In the genomic region with DNA sequence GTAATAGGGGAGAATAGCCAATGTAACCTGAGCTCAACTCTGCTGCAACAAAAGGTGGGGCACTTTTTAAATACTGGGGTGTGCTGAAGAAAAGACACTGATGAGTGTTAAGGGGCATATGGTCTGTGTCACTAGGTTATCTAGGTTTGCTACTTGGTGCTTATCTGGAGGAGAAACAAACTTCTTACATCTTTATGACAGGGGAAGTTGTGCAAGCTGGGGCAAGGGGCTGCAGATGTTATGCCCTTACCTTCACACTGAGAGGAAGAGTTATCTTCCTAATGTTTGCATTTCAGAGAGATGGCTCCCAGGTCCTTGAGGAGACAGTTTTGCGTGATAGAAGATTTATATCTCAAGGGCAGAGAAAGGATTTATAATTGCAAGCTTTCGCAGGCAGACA, we compare ENCODE assay signal across 1 cellular context.
TF ChIP-seq lines count a peak whose summit lies in the region.

No MANE protein-coding gene starts in this region.

TF ChIP-seq in GM23338, 12 proteins besides CTCF, POLR2A, EP300 and RAD21 (continued from another document):
- TF ChIP-seq ZNF114 (CRISPR knock-in tag; IDR thresholded peaks at IDR 0.05), result no peak
- TF ChIP-seq EZH2 (IDR thresholded peaks at IDR 0.05; ENCODE audit: low read depth, unreplicated experiment), result no peak
- no peak for TF ChIP-seq EZH2phosphoT487 (IDR thresholded peaks at IDR 0.05; ENCODE audit: unreplicated experiment)
- TF ChIP-seq, protein P1, sequence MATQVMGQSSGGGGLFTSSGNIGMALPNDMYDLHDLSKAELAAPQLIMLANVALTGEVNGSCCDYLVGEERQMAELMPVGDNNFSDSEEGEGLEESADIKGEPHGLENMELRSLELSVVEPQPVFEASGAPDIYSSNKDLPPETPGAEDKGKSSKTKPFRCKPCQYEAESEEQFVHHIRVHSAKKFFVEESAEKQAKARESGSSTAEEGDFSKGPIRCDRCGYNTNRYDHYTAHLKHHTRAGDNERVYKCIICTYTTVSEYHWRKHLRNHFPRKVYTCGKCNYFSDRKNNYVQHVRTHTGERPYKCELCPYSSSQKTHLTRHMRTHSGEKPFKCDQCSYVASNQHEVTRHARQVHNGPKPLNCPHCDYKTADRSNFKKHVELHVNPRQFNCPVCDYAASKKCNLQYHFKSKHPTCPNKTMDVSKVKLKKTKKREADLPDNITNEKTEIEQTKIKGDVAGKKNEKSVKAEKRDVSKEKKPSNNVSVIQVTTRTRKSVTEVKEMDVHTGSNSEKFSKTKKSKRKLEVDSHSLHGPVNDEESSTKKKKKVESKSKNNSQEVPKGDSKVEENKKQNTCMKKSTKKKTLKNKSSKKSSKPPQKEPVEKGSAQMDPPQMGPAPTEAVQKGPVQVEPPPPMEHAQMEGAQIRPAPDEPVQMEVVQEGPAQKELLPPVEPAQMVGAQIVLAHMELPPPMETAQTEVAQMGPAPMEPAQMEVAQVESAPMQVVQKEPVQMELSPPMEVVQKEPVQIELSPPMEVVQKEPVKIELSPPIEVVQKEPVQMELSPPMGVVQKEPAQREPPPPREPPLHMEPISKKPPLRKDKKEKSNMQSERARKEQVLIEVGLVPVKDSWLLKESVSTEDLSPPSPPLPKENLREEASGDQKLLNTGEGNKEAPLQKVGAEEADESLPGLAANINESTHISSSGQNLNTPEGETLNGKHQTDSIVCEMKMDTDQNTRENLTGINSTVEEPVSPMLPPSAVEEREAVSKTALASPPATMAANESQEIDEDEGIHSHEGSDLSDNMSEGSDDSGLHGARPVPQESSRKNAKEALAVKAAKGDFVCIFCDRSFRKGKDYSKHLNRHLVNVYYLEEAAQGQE (IDR thresholded peaks at IDR 0.05; ENCODE audit: unreplicated experiment), result no peak
- TF ChIP-seq NANOG (IDR thresholded peaks at IDR 0.05; ENCODE audit: borderline replicate concordance), result no peak
- TF ChIP-seq, protein P2, sequence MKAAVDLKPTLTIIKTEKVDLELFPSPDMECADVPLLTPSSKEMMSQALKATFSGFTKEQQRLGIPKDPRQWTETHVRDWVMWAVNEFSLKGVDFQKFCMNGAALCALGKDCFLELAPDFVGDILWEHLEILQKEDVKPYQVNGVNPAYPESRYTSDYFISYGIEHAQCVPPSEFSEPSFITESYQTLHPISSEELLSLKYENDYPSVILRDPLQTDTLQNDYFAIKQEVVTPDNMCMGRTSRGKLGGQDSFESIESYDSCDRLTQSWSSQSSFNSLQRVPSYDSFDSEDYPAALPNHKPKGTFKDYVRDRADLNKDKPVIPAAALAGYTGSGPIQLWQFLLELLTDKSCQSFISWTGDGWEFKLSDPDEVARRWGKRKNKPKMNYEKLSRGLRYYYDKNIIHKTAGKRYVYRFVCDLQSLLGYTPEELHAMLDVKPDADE (IDR thresholded peaks at IDR 0.05), result no peak
- no peak for TF ChIP-seq CREB1 (CRISPR knock-in tag; IDR thresholded peaks at IDR 0.05; ENCODE audit: low read depth)
- TF ChIP-seq STAT1 (IDR thresholded peaks at IDR 0.05; ENCODE audit: unreplicated experiment), result no peak
- no peak for TF ChIP-seq JUNB (IDR thresholded peaks at IDR 0.05; ENCODE audit: unreplicated experiment)
